1 cellular context compared by ENCODE assay signal in genomic region chr1:228457396-228458176, GRCh38.
A peak's percentile ranks its signal among the peaks of the same experiment; 100 is the strongest.
TF ChIP-seq lines count a peak whose summit lies in the region.

No MANE protein-coding gene starts in this region.

TF ChIP-seq in WTC11, 78 proteins besides CTCF, POLR2A, EP300 and RAD21 (continued from another document):
- TF ChIP-seq ZBTB43 (CRISPR knock-in tag; IDR thresholded peaks at IDR 0.05) (peak; percentile 58; the same call in 1 of the 2 replicates), ZNF138 (CRISPR knock-in tag; conservative IDR thresholded peaks at IDR 0.05) (no peak), TCF7 (CRISPR knock-in tag; IDR thresholded peaks at IDR 0.05; ENCODE audit: low read depth) (no peak), ZNF423 (CRISPR knock-in tag; IDR thresholded peaks at IDR 0.05) (no peak), PRRX2 (CRISPR knock-in tag; IDR thresholded peaks at IDR 0.05) (peak; percentile 58; the same call in 1 of the 2 replicates), ETV6 (CRISPR knock-in tag; IDR thresholded peaks at IDR 0.05) (peak; percentile 63; the same call in 1 of the 2 replicates), MYBL2 (CRISPR knock-in tag; IDR thresholded peaks at IDR 0.05) (no peak), ZNF416 (CRISPR knock-in tag; IDR thresholded peaks at IDR 0.05) (peak; percentile 75; the same call in 1 of the 2 replicates), AR (CRISPR knock-in tag; IDR thresholded peaks at IDR 0.05) (0 out of 2 replicates have a peak, but pooled peaks have one; percentile 36), MLX (CRISPR knock-in tag; IDR thresholded peaks at IDR 0.05) (no peak), ZNF671 (CRISPR knock-in tag; IDR thresholded peaks at IDR 0.05) (no peak), CDX4 (CRISPR knock-in tag; IDR thresholded peaks at IDR 0.05; ENCODE audit: borderline replicate concordance) (no peak), FOXP1 (CRISPR knock-in tag; IDR thresholded peaks at IDR 0.05; ENCODE audit: borderline replicate concordance) (peak; percentile 82; the same call in 1 of the 2 replicates), FOXK1 (CRISPR knock-in tag; IDR thresholded peaks at IDR 0.05) (peak; percentile 95), EMX1 (CRISPR knock-in tag; IDR thresholded peaks at IDR 0.05) (peak; percentile 62; the same call in 1 of the 2 replicates), IRF1 (CRISPR knock-in tag; IDR thresholded peaks at IDR 0.05) (peak; percentile 69; the same call in 1 of the 2 replicates), ERG (CRISPR knock-in tag; IDR thresholded peaks at IDR 0.05) (0 out of 2 replicates have a peak, but pooled peaks have one; percentile 27), GTF2I (CRISPR knock-in tag; conservative IDR thresholded peaks at IDR 0.05) (no peak), E2F1 (CRISPR knock-in tag; IDR thresholded peaks at IDR 0.05) (0 out of 2 replicates have a peak, but pooled peaks have one; percentile 43), MAX (CRISPR knock-in tag; IDR thresholded peaks at IDR 0.05) (peak; percentile 81), TEAD4 (CRISPR knock-in tag; IDR thresholded peaks at IDR 0.05) (no peak), HMGXB4 (CRISPR knock-in tag; IDR thresholded peaks at IDR 0.05) (peak; percentile 94), SMAD3 (CRISPR knock-in tag; IDR thresholded peaks at IDR 0.05; ENCODE audit: borderline replicate concordance) (peak; percentile 77), TP53 (CRISPR knock-in tag; IDR thresholded peaks at IDR 0.05) (peak; percentile 67; the same call in 1 of the 2 replicates), ZNF425 (CRISPR knock-in tag; conservative IDR thresholded peaks at IDR 0.05) (no peak), NFYB (CRISPR knock-in tag; conservative IDR thresholded peaks at IDR 0.05; ENCODE audit: low read depth) (peak; percentile 90), E2F5 (CRISPR knock-in tag; IDR thresholded peaks at IDR 0.05) (peak; percentile 53; the same call in 1 of the 2 replicates), STAT6 (CRISPR knock-in tag; conservative IDR thresholded peaks at IDR 0.05; ENCODE audit: low read depth) (no peak), JAZF1 (CRISPR knock-in tag; IDR thresholded peaks at IDR 0.05) (no peak), ELF4 (CRISPR knock-in tag; IDR thresholded peaks at IDR 0.05; ENCODE audit: low read depth) (no peak), MXD4 (CRISPR knock-in tag; IDR thresholded peaks at IDR 0.05; ENCODE audit: borderline replicate concordance) (no peak)
